ENCODE assay signal across 22 cellular contexts in the genomic region with DNA sequence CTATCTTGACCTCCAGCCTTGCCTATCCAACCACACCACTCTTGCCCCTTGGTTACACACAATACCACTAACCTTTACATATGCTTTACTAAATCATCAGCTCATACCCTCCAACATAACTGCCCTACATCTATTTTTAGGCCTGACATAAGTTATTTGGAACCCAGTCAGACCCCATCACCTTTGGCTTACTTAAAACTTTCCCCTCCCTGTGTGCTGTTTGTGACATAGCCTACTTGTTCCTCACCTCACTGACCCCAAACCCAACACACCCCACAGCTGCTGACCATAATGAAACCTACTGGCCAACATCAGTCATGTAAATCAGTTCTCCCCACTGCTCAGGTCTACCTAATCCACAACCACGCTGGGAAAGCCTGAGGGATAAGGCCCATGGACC.
"Had no signal": no experiment of that assay in that cellular context is flagged by ENCODE, and none has a peak within 500 bp of the region (broad histone marks: within the 10 kb centered on the region; RNA-seq: fewer than 3 reads in every experiment).

No MANE protein-coding gene starts in this region.

- H3K27ac ChIP-seq: hepatocyte, pancreas, spleen, suprapubic skin, thyroid gland, upper lobe of left lung, uterus had no signal

- H3K27me3 ChIP-seq: hepatocyte, pancreas, spleen, suprapubic skin, thyroid gland, upper lobe of left lung, uterus had no signal

- H3K4me2 ChIP-seq: hepatocyte had no signal

- H3K36me3 ChIP-seq: uterus had no signal

- H3K9me3 ChIP-seq: pancreas, suprapubic skin, thyroid gland had no signal

- H3K4me3 ChIP-seq: hepatocyte, pancreas, spleen, suprapubic skin, thyroid gland, upper lobe of left lung, uterus had no signal

- H3K27me3 Mint-ChIP-seq: naive thymus-derived CD8-positive, alpha-beta T cell; progenitor cell of endocrine pancreas had no signal

- ATAC-seq: naive thymus-derived CD8-positive, alpha-beta T cell; pancreas; sciatic nerve had no signal

- H3K4me1 ChIP-seq: uterus had no signal

- H3K4me3 Mint-ChIP-seq: endodermal cell had no signal

- DNase-seq: cerebellar nuclear complex; dermis blood vessel endothelial cell; endodermal cell; foreskin melanocyte; head of caudate nucleus; kidney glomerular epithelial cell; mammary epithelial cell; naive thymus-derived CD8-positive, alpha-beta T cell; occipital lobe; pancreas; spleen; stimulated activated CD4-positive, alpha-beta T cell treated with anti-CD3 and anti-CD28 coated beads, Interleukin-15, amount 100 ng/mL, for 24 hours; stimulated activated CD4-positive, alpha-beta T cell treated with anti-CD3 and anti-CD28 coated beads, Interleukin-1b, Interleukin-23, amount 100 ng/mL, for 48 hours; stimulated activated CD4-positive, alpha-beta T cell treated with anti-CD3 and anti-CD28 coated beads, Interleukin-4, amount 100 ng/mL, for 24 hours; stimulated activated naive CD4-positive, alpha-beta T cell; thyroid gland; upper lobe of left lung; uterus had no signal

- H3K27ac Mint-ChIP-seq: endodermal cell, progenitor cell of endocrine pancreas had no signal
